16 cellular contexts compared by ENCODE assay signal in the genomic region with DNA sequence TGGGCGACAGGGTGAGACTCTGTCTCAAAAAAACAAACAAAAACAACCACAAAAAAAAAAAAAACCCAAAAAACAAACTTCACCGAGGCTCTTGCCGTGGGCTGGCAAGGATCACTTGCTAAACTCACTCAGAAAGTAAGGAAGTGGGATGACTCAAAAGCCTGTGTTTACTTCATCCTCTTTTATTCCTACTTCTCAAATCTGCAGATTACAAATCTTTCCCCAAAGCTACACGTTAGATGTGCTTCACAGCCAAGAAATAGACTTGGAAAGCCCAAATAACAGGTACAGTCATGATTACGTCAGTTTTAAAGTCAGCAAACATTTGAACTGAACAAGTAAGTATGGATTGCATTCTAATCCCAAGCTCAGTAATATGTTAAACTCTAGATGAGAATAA.
DNase-seq lines count a peak whose midpoint lies in the region; ATAC-seq and TF ChIP-seq lines count a peak whose summit lies in the region.
"Had no signal": no experiment of that assay in that cellular context is flagged by ENCODE, and none has a peak within 500 bp of the region (broad histone marks: within the 10 kb centered on the region; RNA-seq: fewer than 3 reads in every experiment).

No MANE protein-coding gene starts in this region.

- no peaks in the 10 kb centered on the region for H3K36me3 Mint-ChIP-seq in activated naive CD8-positive, alpha-beta T cell treated with anti-CD3 and anti-CD28 coated beads for 36 hours
- H3K36me3 Mint-ChIP-seq: activated naive CD4-positive, alpha-beta T cell treated with anti-CD3 and anti-CD28 coated beads, Interleukin-2, amount 10 ng/mL, durations not matched to agents 7 days and 5 days had no signal

- no peak overlapping the region for H3K56ac ChIP-seq in IMR-90 (ENCODE audit: extremely low read depth, insufficient read depth, low read length)

- H3K36me3 ChIP-seq in IMR-90 (ENCODE audit: control insufficient read depth, insufficient read depth, low read length) (no peaks in the 10 kb centered on the region), trophoblast cell (ENCODE audit: control insufficient read depth in 1 of 2, insufficient read depth in 2 of 2, low read length in 2 of 2) (no peaks in the 10 kb centered on the region)
- H3K36me3 ChIP-seq: right lobe of liver, uterus had no signal

- BruUV-seq in IMR-90 (replicated peaks; lab: Mats Ljungman, UMichigan) = no TSS peak

- no peaks in the 10 kb centered on the region for H3K27me3 ChIP-seq in IMR-90 (ENCODE audit: control insufficient read depth, insufficient read depth, low read length)
- no peaks in the 10 kb centered on the region for H3K27me3 ChIP-seq in trophoblast cell (ENCODE audit: insufficient read depth, low read length)
- H3K27me3 ChIP-seq: right lobe of liver, uterus had no signal

- TF ChIP-seq POLR2A in IMR-90 (IDR thresholded peaks at IDR 0.05; ENCODE audit: low read depth, low read length) = no peak

- H3K4me3 Mint-ChIP-seq in activated naive CD8-positive, alpha-beta T cell treated with anti-CD3 and anti-CD28 coated beads for 36 hours = no peak overlapping the region
- H3K4me3 Mint-ChIP-seq: activated naive CD4-positive, alpha-beta T cell treated with anti-CD3 and anti-CD28 coated beads, Interleukin-2, amount 10 ng/mL, durations not matched to agents 7 days and 5 days had no signal

- H3K14ac ChIP-seq in IMR-90 (replicated peaks; ENCODE audit: low read depth, low read length) (no peak overlapping the region), trophoblast cell (ENCODE audit: low read length) (no peak overlapping the region)

- no peak overlapping the region for H3K27ac ChIP-seq in IMR-90 (ENCODE audit: insufficient read depth, low read length)
- H3K27ac ChIP-seq in trophoblast cell (ENCODE audit: low read depth, low read length) = no peak overlapping the region
- H3K27ac ChIP-seq: right lobe of liver, uterus had no signal

- H3K4me3 ChIP-seq in IMR-90 (ENCODE audit: insufficient read depth, low read depth, low read length) (no peak overlapping the region), foreskin fibroblast (ENCODE audit: low read depth in 1 of 2, low read length in 2 of 2) (no peak overlapping the region), trophoblast cell (ENCODE audit: low read depth, low read length) (no peak overlapping the region)
- H3K4me3 ChIP-seq: right lobe of liver, uterus had no signal

- no peak overlapping the region for H2BK20ac ChIP-seq in IMR-90 (ENCODE audit: low read depth, low read length)

- no peaks in the 10 kb centered on the region for H3K79me2 ChIP-seq in trophoblast cell (ENCODE audit: control insufficient read depth, insufficient read depth, low read length, poor library complexity)

- no peak overlapping the region for H3K27ac Mint-ChIP-seq in activated naive CD8-positive, alpha-beta T cell treated with anti-CD3 and anti-CD28 coated beads for 36 hours
- H3K27ac Mint-ChIP-seq: activated naive CD4-positive, alpha-beta T cell treated with anti-CD3 and anti-CD28 coated beads, Interleukin-2, amount 10 ng/mL, durations not matched to agents 7 days and 5 days had no signal

- no peak overlapping the region for H2BK12ac ChIP-seq in trophoblast cell (ENCODE audit: low read length)

- TF ChIP-seq CTCF in IMR-90 (conservative IDR thresholded peaks at IDR 0.05; ENCODE audit: low read depth, low read length) = no peak
- TF ChIP-seq CTCF in foreskin fibroblast (IDR thresholded peaks at IDR 0.05; ENCODE audit: low read depth, low read length) = no peak

- CTCF ChIA-PET in IMR-90 (lab: Yijun Ruan, JAX) = no interaction called here

- H3K9me1 ChIP-seq in IMR-90 (ENCODE audit: insufficient read depth, low read length) = no peaks in the 10 kb centered on the region

- H3K9ac ChIP-seq in IMR-90 (ENCODE audit: low read depth, low read length) = no peak overlapping the region
- H3K9ac ChIP-seq in trophoblast cell (ENCODE audit: low read length) = no peak overlapping the region

- H4K20me1 ChIP-seq in IMR-90 (ENCODE audit: insufficient read depth, low read length) = no peaks in the 10 kb centered on the region

- peaks cover 6% of the 10 kb centered on the region for H3K4me1 Mint-ChIP-seq in activated naive CD8-positive, alpha-beta T cell treated with anti-CD3 and anti-CD28 coated beads for 36 hours

- no peak overlapping the region for H4K8ac ChIP-seq in IMR-90 (ENCODE audit: low read depth in 2 of 2, low read length in 2 of 2)
- H4K8ac ChIP-seq in trophoblast cell (ENCODE audit: low read depth, low read length) = no peak overlapping the region

- H3K9me3 ChIP-seq in IMR-90 (ENCODE audit: control insufficient read depth, insufficient read depth, low read length) = no peaks in the 10 kb centered on the region; the same call in 1 of the 2 replicates
- H3K9me3 ChIP-seq in trophoblast cell (ENCODE audit: insufficient read depth, low read depth, low read length) = no peaks in the 10 kb centered on the region
- H3K9me3 ChIP-seq: right lobe of liver, uterus had no signal

- no peaks in the 10 kb centered on the region for H3K27me3 Mint-ChIP-seq in activated naive CD8-positive, alpha-beta T cell treated with anti-CD3 and anti-CD28 coated beads for 36 hours
- H3K27me3 Mint-ChIP-seq: activated naive CD4-positive, alpha-beta T cell treated with anti-CD3 and anti-CD28 coated beads, Interleukin-2, amount 10 ng/mL, durations not matched to agents 7 days and 5 days had no signal

- H4K91ac ChIP-seq in IMR-90 (ENCODE audit: insufficient read depth, low read depth, low read length) (no peak overlapping the region), trophoblast cell (ENCODE audit: low read depth, low read length) (no peak overlapping the region)

- H2BK5ac ChIP-seq in IMR-90 (ENCODE audit: low read depth, low read length, poor library complexity, severe bottlenecking) (no peak overlapping the region), trophoblast cell (ENCODE audit: low read depth, low read length, poor library complexity) (no peak overlapping the region)

- no peak for TF ChIP-seq RAD21 in IMR-90 (IDR thresholded peaks at IDR 0.05; ENCODE audit: low read length)

- H2BK120ac ChIP-seq in IMR-90 (ENCODE audit: low read depth, low read length) (no peak overlapping the region), trophoblast cell (ENCODE audit: insufficient read depth, low read length, poor library complexity) (no peak overlapping the region)

- no peak overlapping the region for H2BK15ac ChIP-seq in IMR-90 (ENCODE audit: low read depth, low read length)

- no peak overlapping the region for H2AK9ac ChIP-seq in IMR-90 (replicated peaks; ENCODE audit: low read depth, low read length, poor library complexity)

- H2AK5ac ChIP-seq in IMR-90 (ENCODE audit: low read depth, low read length) (no peak overlapping the region), trophoblast cell (ENCODE audit: low read length) (no peak overlapping the region)

- dilution Hi-C loops in IMR-90 (cut with HindIII; ENCODE audit: low sequenced_read_pairs, unreplicated experiment) = no loop called here

- ATAC-seq in IMR-90 (ENCODE audit: low read depth) = no peak
- ATAC-seq: SK-N-SH treated with all-trans-retinoic acid at 6 μM for 48 hours had no signal

- H2AFZ ChIP-seq in IMR-90 (replicated peaks; ENCODE audit: low read length, poor library complexity) = no peak overlapping the region
- no peak overlapping the region for H2AFZ ChIP-seq in trophoblast cell (ENCODE audit: insufficient read depth, low read length, poor library complexity)

- in situ Hi-C loops in IMR-90 (cut with MboI; ENCODE audit: low sequenced_read_pairs) = no loop called here

- H3K4me2 ChIP-seq in IMR-90 (ENCODE audit: low read depth, low read length) (no peak overlapping the region), trophoblast cell (ENCODE audit: low read length) (no peak overlapping the region)

- H4K12ac ChIP-seq in trophoblast cell (ENCODE audit: low read depth, low read length) = no peak overlapping the region

- DNase-seq in AG08395 (ENCODE audit: low spot score) = peak; percentile 45
- DNase-seq in IMR-90 = peak; percentile 67
- peak; percentile 5 for DNase-seq in amniotic epithelial cell (ENCODE audit: low read depth)
- DNase-seq in foreskin fibroblast = peak; percentile 38 to 41
- no peak for DNase-seq in COR-L47 (lab: John Stamatoyannopoulos, UW)
- no peak for DNase-seq in activated naive CD8-positive, alpha-beta T cell treated with anti-CD3 and anti-CD28 coated beads for 36 hours
- no peak for DNase-seq in trophoblast cell
- DNase-seq in NCI-H2029 treated with DMSO at 0.1 percent for 48 hours (lab: John Stamatoyannopoulos, UW) = no peak
- DNase-seq: activated naive CD4-positive, alpha-beta T cell treated with anti-CD3 and anti-CD28 coated beads, Interleukin-2, amount 10 ng/mL, durations not matched to agents 7 days and 5 days; hippocampal formation; NCI-H2081; NCI-H526 treated with DMSO at 0.1 percent for 48 hours; right lobe of liver; stimulated activated CD4-positive, alpha-beta T cell treated with anti-CD3 and anti-CD28 coated beads, Interleukin-1b, Interleukin-23, amount 100 ng/mL, for 48 hours; uterus had no signal

- H3K9me3 Mint-ChIP-seq in activated naive CD8-positive, alpha-beta T cell treated with anti-CD3 and anti-CD28 coated beads for 36 hours = no peaks in the 10 kb centered on the region
- H3K9me3 Mint-ChIP-seq: activated naive CD4-positive, alpha-beta T cell treated with anti-CD3 and anti-CD28 coated beads, Interleukin-2, amount 10 ng/mL, durations not matched to agents 7 days and 5 days had no signal

- H4K5ac ChIP-seq in IMR-90 (ENCODE audit: low read depth, low read length) = no peak overlapping the region

- H3K23ac ChIP-seq in IMR-90 (ENCODE audit: low read depth, low read length) (no peak overlapping the region), trophoblast cell (ENCODE audit: low read length) (no peak overlapping the region)

- H3K4ac ChIP-seq in IMR-90 (ENCODE audit: low read depth, low read length) (no peak overlapping the region), trophoblast cell (ENCODE audit: low read depth, low read length) (no peak overlapping the region)

- no CpG with 5 or more reads among the region's 5 CpGs for WGBS in IMR-90 (ENCODE audit: extremely low coverage in 2 of 2, insufficient read length in 1 of 2), 2 experiments
- no CpG with 5 or more reads among the region's 5 CpGs for WGBS in trophoblast cell (ENCODE audit: extremely low coverage, insufficient coverage, insufficient read length)

- POLR2A ChIA-PET in IMR-90 (lab: Charles Lee; ENCODE audit: unreplicated experiment) = no interaction called here

- H3K79me1 ChIP-seq in IMR-90 (ENCODE audit: low read depth in 1 of 2, low read length in 2 of 2) (no peaks in the 10 kb centered on the region), trophoblast cell (ENCODE audit: low read length) (no peaks in the 10 kb centered on the region)

- intact Hi-C loops in IMR-90 (cut with micrococcal nuclease) = no loop called here

- H3K4me1 ChIP-seq in IMR-90 (ENCODE audit: control insufficient read depth, insufficient read depth, low read length) (no peaks in the 10 kb centered on the region), trophoblast cell (ENCODE audit: control insufficient read depth in 1 of 2, insufficient read depth in 2 of 2, low read length in 2 of 2) (no peaks in the 10 kb centered on the region)
- H3K4me1 ChIP-seq: right lobe of liver, uterus had no signal

- H3K18ac ChIP-seq in IMR-90 (ENCODE audit: low read depth, low read length) (no peak overlapping the region), trophoblast cell (ENCODE audit: low read length) (no peak overlapping the region)

TF ChIP-seq in IMR-90, 13 proteins besides CTCF, POLR2A, EP300 and RAD21 (continues in another document):
- TF ChIP-seq MAFK (IDR thresholded peaks at IDR 0.05; ENCODE audit: low read depth, low read length) = no peak
- no peak for TF ChIP-seq FOS (IDR thresholded peaks at IDR 0.05; ENCODE audit: low read depth, low read length)

Comparison
In these comparisons a context has a peak if more than half of its experiments do, and no peak if none do; other contexts are left out.
1. DNase-seq: peak in AG08395 (single experiment), IMR-90 (single experiment), amniotic epithelial cell (single experiment) and foreskin fibroblast (2 of 2); none in COR-L47 (single experiment), activated naive CD8-positive, alpha-beta T cell treated with anti-CD3 and anti-CD28 coated beads for 36 hours (single experiment), trophoblast cell (0 of 2) and NCI-H2029 treated with DMSO at 0.1 percent for 48 hours (single experiment).